Comparison of ENCODE assay signal across 8 cellular contexts in the genomic region with DNA sequence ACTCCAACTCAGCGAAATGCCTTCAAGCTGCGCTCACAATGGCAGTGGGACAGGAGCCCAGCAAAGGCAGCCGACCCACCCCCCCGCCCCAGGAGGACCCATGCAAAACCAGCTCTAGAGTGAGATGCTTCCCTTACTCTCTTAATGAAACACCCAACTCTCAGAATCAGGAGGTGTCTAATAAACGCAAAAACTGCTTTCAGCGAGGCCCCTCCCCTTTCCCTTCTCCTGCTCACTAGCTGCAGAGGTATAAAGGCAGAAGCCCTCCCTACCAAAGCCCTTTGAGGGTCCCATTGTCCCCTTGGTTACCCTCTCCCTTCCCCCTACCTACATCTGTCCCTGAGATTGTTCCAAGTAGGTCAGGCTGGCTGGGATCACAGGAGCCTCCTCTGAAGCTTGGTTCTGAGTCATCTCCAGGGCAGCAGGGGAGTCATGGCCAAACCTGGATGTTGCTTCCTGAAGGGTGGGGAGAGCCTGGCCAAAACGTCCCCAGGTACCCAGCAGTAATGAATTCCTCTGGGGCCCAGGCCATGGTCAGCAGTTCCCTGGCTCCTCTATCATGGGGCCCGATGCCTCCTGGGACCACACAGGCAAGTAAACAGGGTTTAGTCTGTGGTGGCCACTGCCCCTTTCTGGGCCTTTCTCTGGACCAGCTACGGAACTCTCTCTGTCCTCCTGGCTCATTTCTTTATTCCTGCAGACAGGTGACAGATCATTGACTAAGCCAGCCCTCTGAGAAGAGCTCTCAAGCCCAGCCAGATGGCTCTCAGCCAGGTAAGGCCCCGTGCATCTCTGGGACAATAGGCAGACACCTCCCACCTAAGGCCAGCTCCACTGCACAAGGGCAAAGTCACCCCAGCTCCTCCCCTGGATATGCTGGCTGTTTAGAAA. TPM values are rescaled to one million over a fixed set of nuclear protein-coding genes. Genes with fewer than 3 reads are reported as not detected.
DNase-seq lines count a peak whose midpoint lies in the region; ATAC-seq and TF ChIP-seq lines count a peak whose summit lies in the region.

No MANE protein-coding gene starts in this region.

- H3K27ac ChIP-seq in esophagus (ENCODE audit: low read depth in 2 of 2, low read length in 1 of 2) (peak overlapping the region; percentile 11 to 92), trophoblast cell (ENCODE audit: low read depth, low read length) (peak overlapping the region; percentile 84)

- peak overlapping the region; percentile 30 for H3K4me2 ChIP-seq in trophoblast cell (ENCODE audit: low read length)

- H3K14ac ChIP-seq in trophoblast cell (ENCODE audit: low read length): peak overlapping the region; percentile 54

- H3K4ac ChIP-seq in trophoblast cell (ENCODE audit: low read depth, low read length): peak overlapping the region; percentile 16

- peak overlapping the region; percentile 32 for H2AFZ ChIP-seq in trophoblast cell (ENCODE audit: insufficient read depth, low read length, poor library complexity)

- 31 to 45% methylated on average over 10 of the region's 10 CpGs for WGBS in esophagus, 2 donors
- no CpG with 5 or more reads among the region's 10 CpGs for WGBS in trophoblast cell (ENCODE audit: extremely low coverage, insufficient coverage, insufficient read length)

- H3K18ac ChIP-seq in trophoblast cell (ENCODE audit: low read length): peak overlapping the region; percentile 10

- peaks cover 4% of the 10 kb centered on the region for H3K79me2 ChIP-seq in trophoblast cell (ENCODE audit: control insufficient read depth, insufficient read depth, low read length, poor library complexity)

- peak; percentile 44 for DNase-seq in Calu3
- no peak for DNase-seq in Jurkat, Clone E6-1 (ENCODE audit: low read depth, low spot score)
- no peak for DNase-seq in T-cell
- DNase-seq in trophoblast cell: no peak
- no peak for DNase-seq in stimulated activated CD4-positive, alpha-beta T cell treated with anti-CD3 and anti-CD28 coated beads, Interleukin-2, amount 100 ng/mL, for 48 hours
- no peak for DNase-seq in NCI-H1930 (lab: John Stamatoyannopoulos, UW)

- H4K8ac ChIP-seq in trophoblast cell (ENCODE audit: low read depth, low read length): peak overlapping the region; percentile 27

- no peaks in the 10 kb centered on the region for H3K9me3 ChIP-seq in esophagus (ENCODE audit: control insufficient read depth in 2 of 2, insufficient read depth in 1 of 2, low read depth in 1 of 2, low read length in 1 of 2)
- H3K9me3 ChIP-seq in trophoblast cell (ENCODE audit: insufficient read depth, low read depth, low read length): no peaks in the 10 kb centered on the region

- H3K4me1 Mint-ChIP-seq in Calu3 (ENCODE audit: low read depth, unreplicated experiment) (peaks cover 34% of the 10 kb centered on the region), T-cell (peaks cover 62 to 65% (median 65%) of the 10 kb centered on the region in 3 donors)

- H3K27ac Mint-ChIP-seq in Calu3 (ENCODE audit: unreplicated experiment) (peak overlapping the region; percentile 71), T-cell (peak overlapping the region; percentile 91)

- no peaks in the 10 kb centered on the region for H3K27me3 Mint-ChIP-seq in Calu3 (ENCODE audit: unreplicated experiment)
- H3K27me3 Mint-ChIP-seq in T-cell: no peaks in the 10 kb centered on the region

- H3K23ac ChIP-seq in trophoblast cell (ENCODE audit: low read length): no peak overlapping the region

- peak overlapping the region; percentile 18 for H2AK5ac ChIP-seq in trophoblast cell (ENCODE audit: low read length)

- peak overlapping the region; percentile 39 for H3K4me3 Mint-ChIP-seq in Calu3 (ENCODE audit: low read depth, unreplicated experiment)
- H3K4me3 Mint-ChIP-seq in T-cell: peak overlapping the region; percentile 54 to 81 (median 74)

- ATAC-seq in T-cell (replicated peaks in 1 of 4) (peak in 3 of 4 experiments; percentile 29 to 46 (median 39)), HG02588 (IDR thresholded peaks at IDR 0.05; ENCODE audit: unreplicated experiment) (no peak)

- no peak overlapping the region for H3K9ac ChIP-seq in trophoblast cell (ENCODE audit: low read length)

- CTCF ChIA-PET in Calu3 (lab: Charles Lee): interaction anchor here (0.6 to 1.6 kb wide), 6 partner anchors 12 to 847 kb away, joined by 3 to 8 read pairs (median 4); no protein-coding TSS in a partner anchor
- CTCF ChIA-PET in T-cell (lab: Charles Lee): interaction anchor here in 1 of 2 donors (0.7 kb wide), 1 partner anchor 470 kb away, joined by 3 read pairs; no protein-coding TSS in a partner anchor

- H3K4me1 ChIP-seq in esophagus (ENCODE audit: control insufficient read depth in 2 of 2, insufficient read depth in 2 of 2, low read length in 1 of 2) (peaks cover 8 to 12% of the 10 kb centered on the region in 2 donors), trophoblast cell (ENCODE audit: control insufficient read depth in 1 of 2, insufficient read depth in 2 of 2, low read length in 2 of 2) (peaks cover 18 to 23% of the 10 kb centered on the region in 2 experiments)

- H3K9me3 Mint-ChIP-seq in Calu3 (ENCODE audit: low read depth, unreplicated experiment): no peaks in the 10 kb centered on the region
- no peaks in the 10 kb centered on the region for H3K9me3 Mint-ChIP-seq in T-cell

- BruUV-seq in Calu3 (replicated peaks; lab: Mats Ljungman, UMichigan): no TSS peak

- peaks cover 6% of the 10 kb centered on the region for H3K79me1 ChIP-seq in trophoblast cell (ENCODE audit: low read length)

- POLR2A ChIA-PET in T-cell (lab: Charles Lee): interaction anchor here (0.5 to 0.6 kb wide), 3 partner anchors 17 to 339 kb away, joined by 3 to 4 read pairs (median 3); no protein-coding TSS in a partner anchor

- no peaks in the 10 kb centered on the region for H3K36me3 ChIP-seq in esophagus (ENCODE audit: control insufficient read depth in 2 of 2, insufficient read depth in 2 of 2, low read length in 1 of 2)
- H3K36me3 ChIP-seq in trophoblast cell (ENCODE audit: control insufficient read depth in 1 of 2, insufficient read depth in 2 of 2, low read length in 2 of 2): peaks cover 0 to 2% of the 10 kb centered on the region in 2 experiments

- peak overlapping the region; percentile 65 for H4K91ac ChIP-seq in trophoblast cell (ENCODE audit: low read depth, low read length)

- H2BK5ac ChIP-seq in trophoblast cell (ENCODE audit: low read depth, low read length, poor library complexity): peak overlapping the region; percentile 69

- intact Hi-C loops in Calu3 (cut with micrococcal nuclease; ENCODE audit: unreplicated experiment): no loop called here

- peak overlapping the region; percentile 61 for H2BK12ac ChIP-seq in trophoblast cell (ENCODE audit: low read length)

- peak overlapping the region; percentile 31 for H3K4me3 ChIP-seq in Jurkat, Clone E6-1 (ENCODE audit: low read length)
- H3K4me3 ChIP-seq in esophagus (ENCODE audit: low read depth in 1 of 2, low read length in 2 of 2) (no peak overlapping the region), trophoblast cell (ENCODE audit: low read depth, low read length) (no peak overlapping the region)

- no peak for TF ChIP-seq CTCF in Calu3 (IDR thresholded peaks at IDR 0.05; ENCODE audit: unreplicated experiment)

- peak overlapping the region; percentile 31 for H4K12ac ChIP-seq in trophoblast cell (ENCODE audit: low read depth, low read length)

- H3K36me3 Mint-ChIP-seq in Calu3 (ENCODE audit: insufficient read depth, unreplicated experiment) (no peaks in the 10 kb centered on the region), T-cell (peaks cover 3% of the 10 kb centered on the region)

- peak overlapping the region; percentile 39 for H2BK120ac ChIP-seq in trophoblast cell (ENCODE audit: insufficient read depth, low read length, poor library complexity)

- H3K27me3 ChIP-seq in esophagus (ENCODE audit: control insufficient read depth in 1 of 2, insufficient read depth in 2 of 2, low read length in 2 of 2) (no peaks in the 10 kb centered on the region), trophoblast cell (ENCODE audit: insufficient read depth, low read length) (no peaks in the 10 kb centered on the region)

RNA-seq across cellular contexts. Expression of a gene that starts 8.6 kb away (rescaled TPM):
- total RNA-seq in Calu3 (2022): 14.1 and 16.0 TPM in 2 replicates
- polyA plus RNA-seq in Jurkat, Clone E6-1 (2012; ENCODE audit: insufficient read depth, insufficient read length): 6.0 TPM
- total RNA-seq in T-cell: 10 to 100 TPM in 4 of 5 donors, 1 to 10 TPM in 1; 7.9 to 16.7 (median 13.6) TPM
- polyA plus RNA-seq in esophagus: 1 to 10 TPM; 4.2 to 4.5 TPM
- polyA plus RNA-seq in trophoblast cell (2013): 3.9 and 4.1 TPM in 2 replicates
